Comparison of ENCODE assay signal across 24 cellular contexts in the genomic region with DNA sequence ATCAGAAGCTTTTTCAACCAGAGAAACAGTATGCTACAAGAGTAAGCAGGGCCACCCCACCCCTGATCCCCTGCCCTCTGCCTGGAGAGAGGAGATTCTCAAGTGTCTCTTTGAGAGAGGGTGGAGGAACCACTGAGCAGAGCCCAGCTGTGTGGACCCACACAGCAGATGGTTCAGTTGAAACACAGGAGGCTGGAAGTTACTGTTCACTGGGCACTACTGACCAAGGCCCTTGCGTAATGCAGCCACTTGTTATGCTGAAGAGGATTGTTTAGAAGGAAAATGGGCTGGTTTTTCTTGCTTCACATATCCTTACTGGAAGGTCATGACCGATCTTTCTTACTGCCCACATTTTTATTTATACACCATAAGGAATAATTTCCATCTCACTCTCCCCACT.
DNase-seq lines count a peak whose midpoint lies in the region; ATAC-seq and TF ChIP-seq lines count a peak whose summit lies in the region.
"Had no signal": no experiment of that assay in that cellular context is flagged by ENCODE, and none has a peak within 500 bp of the region (broad histone marks: within the 10 kb centered on the region; RNA-seq: fewer than 3 reads in every experiment).

No MANE protein-coding gene starts in this region.

- H3K9me3 ChIP-seq in mucosa of descending colon: no peaks in the 10 kb centered on the region
- H3K9me3 ChIP-seq: spleen had no signal

- DNase-seq in AG08396 (ENCODE audit: low spot score) (peak; percentile 24), HCEC 1CT (peak; percentile 35), fibroblast of mammary gland (ENCODE audit: low read depth) (peak; percentile 63), mucosa of descending colon (peak in 2 of 3 donors; percentile 18 to 41), KBM-7 (no peak), NCI-H748 treated with DMSO at 0.1 percent for 48 hours (lab: John Stamatoyannopoulos, UW) (no peak)
- DNase-seq: activated CD4-positive, alpha-beta memory T cell treated with anti-CD3 and anti-CD28 coated beads, Interleukin-2, amount 10 ng/mL, durations not matched to agents 7 days and 5 days; activated naive CD4-positive, alpha-beta T cell; CD8-positive, alpha-beta memory T cell; central memory CD4-positive, alpha-beta T cell; effector CD4-positive, alpha-beta T cell; H7; hippocampal formation; mesendoderm; NCI-H187; NCI-H345; nephron progenitor cell; NK-92 treated with Interleukin-12 subunit alpha and Interleukin-12 subunit beta, amount 100 ng/mL, for 24 hours; posterior cingulate gyrus; spleen had no signal

- intact Hi-C loops in mucosa of descending colon (cut with DNase I, micrococcal nuclease): no loop called here

- no peak overlapping the region for H3K4me3 ChIP-seq in fibroblast of mammary gland (ENCODE audit: control insufficient read depth, low read depth, low read length)
- no peak overlapping the region for H3K4me3 ChIP-seq in mucosa of descending colon
- H3K4me3 ChIP-seq: SK-N-MC, spleen had no signal

- no peaks in the 10 kb centered on the region for H3K36me3 ChIP-seq in mucosa of descending colon (ENCODE audit: low read depth)
- H3K36me3 ChIP-seq: spleen had no signal

- TF ChIP-seq CTCF in fibroblast of mammary gland (conservative IDR thresholded peaks at IDR 0.05; ENCODE audit: control insufficient read depth, insufficient read depth, low read depth, low read length) (no peak), mucosa of descending colon (IDR thresholded peaks at IDR 0.05) (no peak)

- in situ Hi-C loops in KBM-7 (cut with MboI; ENCODE audit: low pct_unique_long_range_greater_than_20kb, low sequenced_read_pairs): loop anchor here (25.0 kb wide), 1 partner anchor 809 kb away; no protein-coding TSS in a partner anchor

- no peaks in the 10 kb centered on the region for H3K4me1 ChIP-seq in mucosa of descending colon (ENCODE audit: low read depth)
- H3K4me1 ChIP-seq: spleen had no signal

- ATAC-seq in mucosa of descending colon (peak; percentile 52), GM21367 (IDR thresholded peaks at IDR 0.05; ENCODE audit: unreplicated experiment) (no peak), HG03439 (IDR thresholded peaks at IDR 0.05; ENCODE audit: unreplicated experiment) (no peak)
- ATAC-seq: WTC11 had no signal

Comparison
In these comparisons a context has a peak if more than half of its experiments do, and no peak if none do; other contexts are left out.
1. DNase-seq: peak in AG08396 (single experiment), HCEC 1CT (single experiment), fibroblast of mammary gland (single experiment) and mucosa of descending colon (2 of 3); none in KBM-7 (single experiment) and NCI-H748 treated with DMSO at 0.1 percent for 48 hours (single experiment).